In genomic region chr9:111895996-111896941, GRCh38 we compare ENCODE assay signal across 1 cellular context.
A peak's percentile ranks its signal among the peaks of the same experiment; 100 is the strongest.
TF ChIP-seq lines count a peak whose summit lies in the region.

Gene UGCG, plus strand, starts transcription at chr9:111896814. Its CDS starts 402 bp downstream, at chr9:111897216.

TF ChIP-seq in A549, 52 proteins besides CTCF, POLR2A, EP300 and RAD21 (continued from another document):
- peak; percentile 74; the same call in 1 of the 2 replicates for TF ChIP-seq PHF8 (IDR thresholded peaks at IDR 0.05; ENCODE audit: borderline replicate concordance, low read depth)
- no peak for TF ChIP-seq FOXS1 (CRISPR knock-in tag; IDR thresholded peaks at IDR 0.05)
- no peak for TF ChIP-seq MAFK (IDR thresholded peaks at IDR 0.05; ENCODE audit: partially characterized antibody)
- no peak; the same call in 1 of the 2 replicates for TF ChIP-seq HOXB5 (CRISPR knock-in tag; IDR thresholded peaks at IDR 0.05)
- TF ChIP-seq BCL3 (IDR thresholded peaks at IDR 0.05): peak; percentile 88; the same call in 1 of the 3 replicates
- TF ChIP-seq, protein P1, sequence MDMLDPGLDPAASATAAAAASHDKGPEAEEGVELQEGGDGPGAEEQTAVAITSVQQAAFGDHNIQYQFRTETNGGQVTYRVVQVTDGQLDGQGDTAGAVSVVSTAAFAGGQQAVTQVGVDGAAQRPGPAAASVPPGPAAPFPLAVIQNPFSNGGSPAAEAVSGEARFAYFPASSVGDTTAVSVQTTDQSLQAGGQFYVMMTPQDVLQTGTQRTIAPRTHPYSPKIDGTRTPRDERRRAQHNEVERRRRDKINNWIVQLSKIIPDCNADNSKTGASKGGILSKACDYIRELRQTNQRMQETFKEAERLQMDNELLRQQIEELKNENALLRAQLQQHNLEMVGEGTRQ (IDR thresholded peaks at IDR 0.05): no peak
- TF ChIP-seq HEYL (CRISPR knock-in tag; IDR thresholded peaks at IDR 0.05): no peak
- no peak for TF ChIP-seq NR3C1 (IDR thresholded peaks at IDR 0.05)
- no peak for TF ChIP-seq ZSCAN20 (CRISPR knock-in tag; IDR thresholded peaks at IDR 0.05)
- TF ChIP-seq ATOH8 (CRISPR knock-in tag; IDR thresholded peaks at IDR 0.05; ENCODE audit: low read depth): no peak
- TF ChIP-seq GATA3 (IDR thresholded peaks at IDR 0.05; ENCODE audit: borderline replicate concordance): peak; percentile 23; the same call in 1 of the 2 replicates
- TF ChIP-seq ZNF302 (CRISPR knock-in tag; IDR thresholded peaks at IDR 0.05): no peak
- TF ChIP-seq MYC (IDR thresholded peaks at IDR 0.05; ENCODE audit: borderline replicate concordance, low read length): peak; percentile 62; the same call in 1 of the 2 replicates
- peak; percentile 65; the same call in 1 of the 2 replicates for TF ChIP-seq MAX (IDR thresholded peaks at IDR 0.05)
